Comparison of ENCODE assay signal across 8 cellular contexts in the genomic region with DNA sequence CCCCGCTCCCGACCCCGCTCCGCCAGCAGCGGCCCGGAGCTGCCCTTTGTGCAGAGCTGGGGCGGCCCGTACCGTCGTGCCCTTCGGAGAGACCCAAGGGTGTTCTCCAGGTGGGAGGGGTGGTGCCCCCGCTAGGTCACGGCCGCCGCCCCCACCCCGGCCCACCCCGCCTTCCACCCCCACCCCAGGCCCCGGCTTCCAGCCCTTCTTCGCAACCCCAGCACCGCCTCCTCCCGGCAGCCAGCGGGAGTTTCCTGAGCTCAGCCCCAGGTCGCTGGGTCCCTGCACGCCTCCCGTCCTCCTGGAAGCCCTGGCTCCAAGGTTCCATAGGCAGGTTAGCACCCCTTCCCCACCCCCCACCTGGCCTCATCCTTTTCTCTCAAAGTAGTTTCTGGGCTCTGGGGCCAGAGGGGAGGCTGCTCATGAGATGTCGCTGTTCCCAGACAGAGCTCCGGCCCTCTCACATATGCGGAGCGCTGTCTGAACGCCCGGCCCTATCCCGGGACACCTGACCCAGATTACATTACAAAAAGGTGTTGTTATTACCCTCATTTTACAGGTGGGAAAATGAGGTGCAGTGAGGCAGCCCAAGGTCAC. TPM values are rescaled to one million over a fixed set of nuclear protein-coding genes. Genes with fewer than 3 reads are reported as not detected.
A peak's percentile ranks its signal among the peaks of the same experiment; 100 is the strongest.
DNase-seq lines count a peak whose midpoint lies in the region; ATAC-seq, FAIRE-seq and TF ChIP-seq lines count a peak whose summit lies in the region.

No MANE protein-coding gene starts in this region.

- no peaks in the 10 kb centered on the region for H3K79me2 ChIP-seq in HCT116 (ENCODE audit: insufficient read depth, low read length)

- peaks cover 38 to 40% of the 10 kb centered on the region in 2 experiments for H3K4me1 ChIP-seq in HCT116 (ENCODE audit: control insufficient read depth in 1 of 2, insufficient read depth in 2 of 2, low read length in 2 of 2)

- no peak overlapping the region for H3K27ac Mint-ChIP-seq in activated T-cell treated with anti-CD3 and anti-CD28 coated beads, Interleukin-2, amount 50 U/mL, for 24 hours

- peak overlapping the region; percentile 59; the same call in 1 of the 2 replicates for H3K27ac ChIP-seq in HCT116 (ENCODE audit: low read depth, low read length)

- H3K4me3 Mint-ChIP-seq in activated T-cell treated with anti-CD3 and anti-CD28 coated beads, Interleukin-2, amount 50 U/mL, for 24 hours = peak overlapping the region; percentile 49

- no peaks in the 10 kb centered on the region for H3K9me3 ChIP-seq in HCT116 (ENCODE audit: control insufficient read depth in 1 of 2, insufficient read depth in 1 of 2, low read depth in 1 of 2, low read length in 2 of 2)

- no peak for FAIRE-seq in D721Med (lab: Jason Lieb, UNC)

- H3K27me3 ChIP-seq in HCT116 (ENCODE audit: insufficient read depth, low read length) = no peaks in the 10 kb centered on the region

- no peaks in the 10 kb centered on the region for H4K20me1 ChIP-seq in HCT116 (ENCODE audit: insufficient read depth)

- H3K27me3 Mint-ChIP-seq in activated T-cell treated with anti-CD3 and anti-CD28 coated beads, Interleukin-2, amount 50 U/mL, for 24 hours = peaks cover 30% of the 10 kb centered on the region

- peak overlapping the region; percentile 2; the same call in 1 of the 2 replicates for H3K9ac ChIP-seq in HCT116 (ENCODE audit: low read length)

- H3K36me3 ChIP-seq in HCT116 (ENCODE audit: control insufficient read depth in 1 of 2, insufficient read depth in 2 of 2, low read length in 2 of 2) = no peaks in the 10 kb centered on the region

- peak; percentile 71 for ATAC-seq in HCT116
- ATAC-seq in left ventricle myocardium superior = peak; percentile 16
- no peak for ATAC-seq in HG03280 (IDR thresholded peaks at IDR 0.05; ENCODE audit: unreplicated experiment)
- ATAC-seq in HG02973 (IDR thresholded peaks at IDR 0.05; ENCODE audit: unreplicated experiment) = no peak

- H3K9me2 ChIP-seq in HCT116 (ENCODE audit: insufficient read depth) = no peaks in the 10 kb centered on the region

- peak overlapping the region; percentile 62 for H3K4me2 ChIP-seq in HCT116 (ENCODE audit: low read length)

- TF ChIP-seq CTCF in D721Med (IDR thresholded peaks at IDR 0.05; ENCODE audit: insufficient read depth, missing control alignments) (peak; percentile 19), HCT116 (IDR thresholded peaks at IDR 0.05 in 2 of 3, conservative IDR thresholded peaks at IDR 0.05 in 1 of 3; ENCODE audit: borderline replicate concordance in 1 of 3, insufficient read depth in 1 of 3, low read depth in 2 of 3, low read length in 2 of 3) (peak in 2 of 3 experiments; percentile 37 to 42; a peak in 4 of 6 replicates)

- RAD21 ChIA-PET in HCT116 (lab: Charles Lee; ENCODE audit: low non-redundant PET in 1 of 2, low total read pairs in 2 of 2, uncharacterized antibody in 2 of 2, unreplicated experiment in 2 of 2) = interaction anchor here (0.6 to 0.7 kb wide), 6 partner anchors 14 to 604 kb away, joined by 3 to 7 read pairs (median 5); no protein-coding TSS in a partner anchor

- H3K4me3 ChIP-seq in HCT116 (replicated peaks in 1 of 2; ENCODE audit: low read depth in 1 of 2, low read length in 2 of 2) = peak overlapping the region; percentile 29 to 37

- no peak overlapping the region for H2AFZ ChIP-seq in HCT116 (ENCODE audit: low read depth, low read length, poor library complexity, severe bottlenecking)

- TF ChIP-seq POLR2A in HCT116 (IDR thresholded peaks at IDR 0.05; ENCODE audit: borderline replicate concordance, extremely low read depth, insufficient read depth, insufficient read length) = no peak

- no peak for TF ChIP-seq RAD21 in HCT116 (IDR thresholded peaks at IDR 0.05; ENCODE audit: low read depth)

- no TSS peak for BruUV-seq in HCT116 (replicated peaks; lab: Mats Ljungman, UMichigan)

- DNase-seq in D721Med (ENCODE audit: insufficient read length, low spot score) (peak; percentile 95), HCT116 (ENCODE audit: low read depth, low spot score) (no peak), left ventricle myocardium superior (peak; percentile 59), NK-92 (lab: John Stamatoyannopoulos, UW; ENCODE audit: unreplicated experiment) (no peak)
- peak; percentile 62 for DNase-seq in activated T-cell treated with anti-CD3 and anti-CD28 coated beads, Interleukin-2, amount 50 U/mL, for 24 hours
- peak; percentile 54 for DNase-seq in stimulated activated CD8-positive, alpha-beta memory T cell treated with anti-CD3 and anti-CD28 coated beads, Interleukin-4, amount 100 ng/mL, for 48 hours

- H3K9me3 Mint-ChIP-seq in activated T-cell treated with anti-CD3 and anti-CD28 coated beads, Interleukin-2, amount 50 U/mL, for 24 hours = no peaks in the 10 kb centered on the region

- intact Hi-C loops in HCT116 (cut with micrococcal nuclease) (no loop called here), left ventricle myocardium superior (cut with micrococcal nuclease) (no loop called here)

- H3K36me3 Mint-ChIP-seq in activated T-cell treated with anti-CD3 and anti-CD28 coated beads, Interleukin-2, amount 50 U/mL, for 24 hours (ENCODE audit: low read depth) = no peaks in the 10 kb centered on the region

- POLR2A ChIA-PET in HCT116 (lab: Charles Lee) = interaction anchor here (0.6 to 1.2 kb wide), 2 partner anchors 27 to 546 kb away, joined by 5 to 7 read pairs; no protein-coding TSS in a partner anchor

- peaks cover 2% of the 10 kb centered on the region for H3K4me1 Mint-ChIP-seq in activated T-cell treated with anti-CD3 and anti-CD28 coated beads, Interleukin-2, amount 50 U/mL, for 24 hours (ENCODE audit: low read depth)

- CTCF ChIA-PET in HCT116 (lab: Charles Lee) = interaction anchor here (0.6 to 1.6 kb wide), 10 partner anchors 10 to 704 kb away, joined by 3 to 8 read pairs (median 4); a partner anchor contains a TSS

TF ChIP-seq in HCT116, 20 proteins besides CTCF, POLR2A, EP300 and RAD21:
- TF ChIP-seq ELF1 (IDR thresholded peaks at IDR 0.05; ENCODE audit: borderline replicate concordance, low read depth) = no peak
- TF ChIP-seq EGR1 (IDR thresholded peaks at IDR 0.05; ENCODE audit: low read depth) = no peak
- TF ChIP-seq ZNF274 (IDR thresholded peaks at IDR 0.05; ENCODE audit: low read depth, low read length) = no peak
- no peak for TF ChIP-seq FOSL1 (IDR thresholded peaks at IDR 0.05; ENCODE audit: low read depth)
- TF ChIP-seq, protein P1, sequence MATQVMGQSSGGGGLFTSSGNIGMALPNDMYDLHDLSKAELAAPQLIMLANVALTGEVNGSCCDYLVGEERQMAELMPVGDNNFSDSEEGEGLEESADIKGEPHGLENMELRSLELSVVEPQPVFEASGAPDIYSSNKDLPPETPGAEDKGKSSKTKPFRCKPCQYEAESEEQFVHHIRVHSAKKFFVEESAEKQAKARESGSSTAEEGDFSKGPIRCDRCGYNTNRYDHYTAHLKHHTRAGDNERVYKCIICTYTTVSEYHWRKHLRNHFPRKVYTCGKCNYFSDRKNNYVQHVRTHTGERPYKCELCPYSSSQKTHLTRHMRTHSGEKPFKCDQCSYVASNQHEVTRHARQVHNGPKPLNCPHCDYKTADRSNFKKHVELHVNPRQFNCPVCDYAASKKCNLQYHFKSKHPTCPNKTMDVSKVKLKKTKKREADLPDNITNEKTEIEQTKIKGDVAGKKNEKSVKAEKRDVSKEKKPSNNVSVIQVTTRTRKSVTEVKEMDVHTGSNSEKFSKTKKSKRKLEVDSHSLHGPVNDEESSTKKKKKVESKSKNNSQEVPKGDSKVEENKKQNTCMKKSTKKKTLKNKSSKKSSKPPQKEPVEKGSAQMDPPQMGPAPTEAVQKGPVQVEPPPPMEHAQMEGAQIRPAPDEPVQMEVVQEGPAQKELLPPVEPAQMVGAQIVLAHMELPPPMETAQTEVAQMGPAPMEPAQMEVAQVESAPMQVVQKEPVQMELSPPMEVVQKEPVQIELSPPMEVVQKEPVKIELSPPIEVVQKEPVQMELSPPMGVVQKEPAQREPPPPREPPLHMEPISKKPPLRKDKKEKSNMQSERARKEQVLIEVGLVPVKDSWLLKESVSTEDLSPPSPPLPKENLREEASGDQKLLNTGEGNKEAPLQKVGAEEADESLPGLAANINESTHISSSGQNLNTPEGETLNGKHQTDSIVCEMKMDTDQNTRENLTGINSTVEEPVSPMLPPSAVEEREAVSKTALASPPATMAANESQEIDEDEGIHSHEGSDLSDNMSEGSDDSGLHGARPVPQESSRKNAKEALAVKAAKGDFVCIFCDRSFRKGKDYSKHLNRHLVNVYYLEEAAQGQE (IDR thresholded peaks at IDR 0.05; ENCODE audit: low read depth) = no peak
- no peak for TF ChIP-seq SIN3A (IDR thresholded peaks at IDR 0.05; ENCODE audit: low read depth)
- TF ChIP-seq EZH2 (IDR thresholded peaks at IDR 0.05) = no peak
- no peak for TF ChIP-seq SRF (IDR thresholded peaks at IDR 0.05; ENCODE audit: low read depth)
- TF ChIP-seq POLR2AphosphoS5 (IDR thresholded peaks at IDR 0.05; ENCODE audit: low read depth, low read length) = no peak
TF ChIP-seq in HCT116: peak in this region for 0.

RNA-seq across cellular contexts. Expression of a gene that starts 25.2 kb away (rescaled TPM):
- 31.7 TPM for total RNA-seq in HCT116 (2021; ENCODE audit: unreplicated experiment)
- polyA plus RNA-seq in HCT116 (2012) = 18.3 and 19.1 TPM in 2 replicates
- 1.7 TPM for total RNA-seq in left ventricle myocardium superior

RNA-seq across cellular contexts. Expression of a gene that starts 46.5 kb away (rescaled TPM):
- total RNA-seq in HCT116 (2021; ENCODE audit: unreplicated experiment) (106 TPM), left ventricle myocardium superior (6.4 TPM)
- polyA plus RNA-seq in HCT116 (2012) = 99.5 and 103 TPM in 2 replicates

RNA-seq across cellular contexts. Expression of a gene that starts 46.7 kb away (rescaled TPM):
- total RNA-seq in HCT116 (2021; ENCODE audit: unreplicated experiment) (29.4 TPM), left ventricle myocardium superior (31.2 TPM)
- 24.9 and 26.5 TPM in 2 replicates for polyA plus RNA-seq in HCT116 (2012)

RNA-seq across cellular contexts. Expression of a gene that starts 55.7 kb away (rescaled TPM):
- total RNA-seq in HCT116 (2021; ENCODE audit: unreplicated experiment) (101 TPM), left ventricle myocardium superior (14.3 TPM)
- 37.5 and 49.0 TPM in 2 replicates for polyA plus RNA-seq in HCT116 (2012)

Comparison
In these comparisons a context has a peak if more than half of its experiments do, and no peak if none do; other contexts are left out.
1. DNase-seq: peak in D721Med (single experiment), activated T-cell treated with anti-CD3 and anti-CD28 coated beads, Interleukin-2, amount 50 U/mL, for 24 hours (single experiment), left ventricle myocardium superior (single experiment) and stimulated activated CD8-positive, alpha-beta memory T cell treated with anti-CD3 and anti-CD28 coated beads, Interleukin-4, amount 100 ng/mL, for 48 hours (single experiment); none in HCT116 (single experiment) and NK-92 (single experiment).
2. ATAC-seq: peak in HCT116 (single experiment) and left ventricle myocardium superior (single experiment); none in HG03280 (single experiment) and HG02973 (single experiment).
3. RNA of a gene that starts 25.2 kb away (total RNA-seq): 31.7 TPM in HCT116 (single experiment); 1.7 TPM in left ventricle myocardium superior (single experiment); every median in the first group is over 10 times any median in the second.
4. RNA of a gene that starts 46.5 kb away (total RNA-seq): 106 TPM in HCT116 (single experiment); 6.4 TPM in left ventricle myocardium superior (single experiment); every median in the first group is over 10 times any median in the second.